Comparison of ENCODE assay signal across 8 cellular contexts in genomic region chr11:3037041-3037944, GRCh38. TPM values are rescaled to one million over a fixed set of nuclear protein-coding genes. Genes with fewer than 3 reads are reported as not detected.
A peak's percentile ranks its signal among the peaks of the same experiment; 100 is the strongest.
DNase-seq lines count a peak whose midpoint lies in the region; ATAC-seq and TF ChIP-seq lines count a peak whose summit lies in the region.

No MANE protein-coding gene starts in this region.

- H3K9me3 ChIP-seq in CD4-positive, alpha-beta T cell (ENCODE audit: control insufficient read depth, low read length), result no peaks in the 10 kb centered on the region
- H3K9me3 ChIP-seq in OCI-LY1 (ENCODE audit: low read length), result no peaks in the 10 kb centered on the region
- no peaks in the 10 kb centered on the region for H3K9me3 ChIP-seq in gastroesophageal sphincter

- 20 to 74% methylated on average over 5 to 11 of the region's 24 CpGs for WGBS in gastroesophageal sphincter (ENCODE audit: low coverage in 1 of 2), 2 donors

- peak; percentile 67 for TF ChIP-seq CTCF in CD4-positive, alpha-beta T cell (IDR thresholded peaks at IDR 0.05)
- TF ChIP-seq CTCF in OCI-LY1 (IDR thresholded peaks at IDR 0.05; ENCODE audit: low read length) (peak; percentile 91), gastroesophageal sphincter (IDR thresholded peaks at IDR 0.05) (peak in 3 of 4 experiments; percentile 80 to 83 (median 83))

- no peaks in the 10 kb centered on the region for H3K9me2 ChIP-seq in OCI-LY1 (ENCODE audit: low read depth, low read length)

- no peaks in the 10 kb centered on the region for H4K20me1 ChIP-seq in OCI-LY1 (ENCODE audit: insufficient read depth, low read length)

- H2AFZ ChIP-seq in OCI-LY1 (ENCODE audit: low read length), result no peak overlapping the region

- H3K79me2 ChIP-seq in OCI-LY1 (ENCODE audit: insufficient read depth, low read length), result no peaks in the 10 kb centered on the region

- peaks cover 30% of the 10 kb centered on the region for H3K4me1 Mint-ChIP-seq in CD4-positive, alpha-beta T cell (ENCODE audit: low read depth)

- peak; percentile 89 for ATAC-seq in CD4-positive, alpha-beta T cell (ENCODE audit: poor library complexity)
- peak; percentile 80 to 86 for ATAC-seq in activated naive CD4-positive, alpha-beta T cell treated with anti-CD3 and anti-CD28 coated beads, Interleukin-2, amount 50 U/mL, for 72 hours
- ATAC-seq in gastroesophageal sphincter, result peak; percentile 84
- ATAC-seq in GM18519 (IDR thresholded peaks at IDR 0.05; ENCODE audit: low FRiP score, unreplicated experiment), result no peak

- H3K4me3 ChIP-seq in OCI-LY1 (ENCODE audit: low read depth, low read length, poor library complexity, severe bottlenecking), result no peak overlapping the region
- no peak overlapping the region for H3K4me3 ChIP-seq in gastroesophageal sphincter

- no peaks in the 10 kb centered on the region for H3K9me3 Mint-ChIP-seq in CD4-positive, alpha-beta T cell
- no peaks in the 10 kb centered on the region for H3K9me3 Mint-ChIP-seq in activated naive CD4-positive, alpha-beta T cell treated with anti-CD3 and anti-CD28 coated beads, Interleukin-2, amount 50 U/mL, for 72 hours

- H3K27me3 Mint-ChIP-seq in CD4-positive, alpha-beta T cell, result no peaks in the 10 kb centered on the region

- no peak overlapping the region for H3K27ac ChIP-seq in CD4-positive, alpha-beta T cell (ENCODE audit: low read depth, low read length)
- H3K27ac ChIP-seq in OCI-LY1 (ENCODE audit: low read depth, low read length, poor library complexity, severe bottlenecking) (peak overlapping the region; percentile 42), gastroesophageal sphincter (no peak overlapping the region)

- no peaks in the 10 kb centered on the region for H3F3A ChIP-seq in OCI-LY1 (ENCODE audit: insufficient read depth, low read length)

- TF ChIP-seq EP300 in gastroesophageal sphincter (IDR thresholded peaks at IDR 0.05), result no peak

- no peak for TF ChIP-seq POLR2A in gastroesophageal sphincter (IDR thresholded peaks at IDR 0.05)

- H3K36me3 ChIP-seq in OCI-LY1 (ENCODE audit: insufficient read depth, low read length), result peaks cover 62% of the 10 kb centered on the region
- H3K36me3 ChIP-seq in gastroesophageal sphincter, result peaks cover 0 to 98% of the 10 kb centered on the region in 2 donors

- H3K27me3 ChIP-seq in CD4-positive, alpha-beta T cell (ENCODE audit: control insufficient read depth, insufficient read depth, low read length), result no peaks in the 10 kb centered on the region
- no peaks in the 10 kb centered on the region for H3K27me3 ChIP-seq in OCI-LY1 (ENCODE audit: insufficient read depth, low read length)
- no peaks in the 10 kb centered on the region for H3K27me3 ChIP-seq in gastroesophageal sphincter

- H3K4me1 ChIP-seq in OCI-LY1 (ENCODE audit: insufficient read depth, low read length, severe bottlenecking) (peaks cover 26% of the 10 kb centered on the region), gastroesophageal sphincter (peaks cover 0 to 14% (median 0%) of the 10 kb centered on the region in 3 donors)

- intact Hi-C loops in CD4-positive, alpha-beta T cell (cut with DNase I, micrococcal nuclease), result loop anchor here in 1 of 2 experiments (1.0 to 5.0 kb wide), 3 partner anchors 20 to 180 kb away; partner anchors contain the start of gene MRGPRG

- CTCF ChIA-PET in CD4-positive, alpha-beta T cell (lab: Charles Lee), result interaction anchor here (0.8 to 3.4 kb wide), 7 partner anchors 12 to 54 kb away, joined by 3 to 22 read pairs (median 4); no protein-coding TSS in a partner anchor

- H3K27ac Mint-ChIP-seq in CD4-positive, alpha-beta T cell, result peak overlapping the region; percentile 63
- H3K27ac Mint-ChIP-seq in activated naive CD4-positive, alpha-beta T cell treated with anti-CD3 and anti-CD28 coated beads, Interleukin-2, amount 50 U/mL, for 72 hours, result peak overlapping the region in 1 of 2 donors; percentile 50

- no peak overlapping the region for H3K4me3 Mint-ChIP-seq in CD4-positive, alpha-beta T cell

- DNase-seq in CD4-positive, alpha-beta T cell, result peak in 8 of 10 experiments; percentile 22 to 57 (median 32)
- DNase-seq in HPDE6-E6E7 (ENCODE audit: extremely low spot score), result peak; percentile 70
- peak in 1 of 2 donors; percentile 57 for DNase-seq in activated naive CD4-positive, alpha-beta T cell treated with anti-CD3 and anti-CD28 coated beads, Interleukin-2, amount 50 U/mL, for 72 hours (ENCODE audit: low spot score in 2 of 2)
- DNase-seq in occipital lobe (lab: John Stamatoyannopoulos, UW), result peak; percentile 68
- DNase-seq in cortex of kidney (lab: John Stamatoyannopoulos, UW), result no peak

- H3K36me3 Mint-ChIP-seq in CD4-positive, alpha-beta T cell (ENCODE audit: low read depth), result peaks cover 84% of the 10 kb centered on the region
- peaks cover 6 to 22% of the 10 kb centered on the region in 2 donors for H3K36me3 Mint-ChIP-seq in activated naive CD4-positive, alpha-beta T cell treated with anti-CD3 and anti-CD28 coated beads, Interleukin-2, amount 50 U/mL, for 72 hours

- peak overlapping the region; percentile 39; the same call in 1 of the 2 replicates for H3K4me2 ChIP-seq in OCI-LY1 (ENCODE audit: low read length)

- POLR2A ChIA-PET in CD4-positive, alpha-beta T cell (lab: Charles Lee), result interaction anchor here (1.0 to 2.1 kb wide), 4 partner anchors 12 to 54 kb away, joined by 3 to 12 read pairs (median 8); partner anchors contain the start of gene NAP1L4

- peak overlapping the region; percentile 15; the same call in 1 of the 2 replicates for H3K9ac ChIP-seq in OCI-LY1 (ENCODE audit: low read length)

RNA-seq across cellular contexts. Expression of gene CARS1, which starts 19.9 kb away (rescaled TPM):
- 10 to 100 TPM; 24.1 to 25.2 TPM for total RNA-seq in CD4-positive, alpha-beta T cell
- 10 to 100 TPM; 86.2 to 87.2 TPM for total RNA-seq in activated naive CD4-positive, alpha-beta T cell treated with anti-CD3 and anti-CD28 coated beads, Interleukin-2, amount 50 U/mL, for 72 hours
- total RNA-seq in gastroesophageal sphincter, result 10 to 100 TPM; 29.1 to 41.5 (median 31.2) TPM
- 35.7 TPM for total RNA-seq in occipital lobe

RNA-seq across cellular contexts. Expression of gene NAP1L4, which starts 45.2 kb away (rescaled TPM):
- 100 to 1,000 TPM; 262 to 285 TPM for total RNA-seq in CD4-positive, alpha-beta T cell
- 100 to 1,000 TPM; 287 to 318 TPM for total RNA-seq in activated naive CD4-positive, alpha-beta T cell treated with anti-CD3 and anti-CD28 coated beads, Interleukin-2, amount 50 U/mL, for 72 hours
- 100 to 1,000 TPM; 107 to 175 (median 137) TPM for total RNA-seq in gastroesophageal sphincter
- total RNA-seq in occipital lobe, result 207 TPM
